Comparison of ENCODE assay signal across 24 cellular contexts in genomic region chr5:10528827-10529226, GRCh38. TPM values are rescaled to one million over a fixed set of nuclear protein-coding genes. Genes with fewer than 3 reads are reported as not detected.
"Had no signal": no experiment of that assay in that cellular context is flagged by ENCODE, and none has a peak within 500 bp of the region (broad histone marks: within the 10 kb centered on the region; RNA-seq: fewer than 3 reads in every experiment).

No MANE protein-coding gene starts in this region.

- H3K4me1 ChIP-seq: body of pancreas had no signal

- ATAC-seq: activated CD4-positive, alpha-beta T cell treated with anti-CD3 and anti-CD28 coated beads for 36 hours; activated naive CD8-positive, alpha-beta T cell treated with anti-CD3 and anti-CD28 coated beads, Interleukin-2, amount 50 U/mL, for 24 hours; body of pancreas; left lung; stimulated activated effector memory CD8-positive, alpha-beta T cell treated with anti-CD3 and anti-CD28 coated beads, Interleukin-12 subunit alpha, Interleukin-12 subunit beta, amount 100 ng/mL, for 72 hours; stimulated activated naive CD8-positive, alpha-beta T cell treated with anti-CD3 and anti-CD28 coated beads, Interleukin-15, amount 100 ng/mL, for 72 hours had no signal

- DNase-seq: activated B cell treated with CpG ODN at 0.5 μM for 24 hours; activated CD4-positive, alpha-beta memory T cell treated with anti-CD3 and anti-CD28 coated beads, Interleukin-2, amount 10 ng/mL, durations not matched to agents 7 days and 5 days; activated CD4-positive, alpha-beta T cell treated with anti-CD3 and anti-CD28 coated beads for 36 hours; activated gamma-delta T cell; activated naive CD4-positive, alpha-beta T cell treated with anti-CD3 and anti-CD28 coated beads, Interleukin-2, amount 50 U/mL, for 16 hours; activated naive CD8-positive, alpha-beta T cell treated with anti-CD3 and anti-CD28 coated beads, Interleukin-2, amount 50 U/mL, for 24 hours; activated T-cell treated with anti-CD3 and anti-CD28 coated beads for 4 hours; body of pancreas; immature natural killer cell; kidney glomerular epithelial cell; left lung; midbrain; nucleus accumbens; posterior cingulate gyrus; small intestine; stimulated activated CD4-positive, alpha-beta T cell treated with anti-CD3 and anti-CD28 coated beads, Interleukin-2, amount 100 ng/mL, for 24 hours; stimulated activated naive CD8-positive, alpha-beta T cell treated with anti-CD3 and anti-CD28 coated beads, Interleukin-15, amount 100 ng/mL, for 72 hours; T1000 had no signal

- H3K27me3 ChIP-seq: body of pancreas, foreskin keratinocyte had no signal

- H3K4me3 Mint-ChIP-seq: activated B cell treated with CpG ODN at 0.5 μM for 24 hours; activated CD4-positive, alpha-beta memory T cell treated with anti-CD3 and anti-CD28 coated beads, Interleukin-2, amount 10 ng/mL, durations not matched to agents 7 days and 5 days; activated CD4-positive, alpha-beta T cell treated with anti-CD3 and anti-CD28 coated beads for 36 hours; activated naive CD8-positive, alpha-beta T cell treated with anti-CD3 and anti-CD28 coated beads, Interleukin-2, amount 50 U/mL, for 24 hours; immature natural killer cell; stimulated activated effector memory CD8-positive, alpha-beta T cell treated with anti-CD3 and anti-CD28 coated beads, Interleukin-12 subunit alpha, Interleukin-12 subunit beta, amount 100 ng/mL, for 72 hours; stimulated activated naive CD8-positive, alpha-beta T cell treated with anti-CD3 and anti-CD28 coated beads, Interleukin-15, amount 100 ng/mL, for 72 hours; T-helper 1 cell treated with Interleukin-12 subunit alpha and Interleukin-12 subunit beta and Interleukin-4 antibody, amounts not matched to agents 30 μg/mL and 1 μg/mL, for 36 hours had no signal

- H3K4me1 Mint-ChIP-seq: activated CD4-positive, alpha-beta T cell treated with anti-CD3 and anti-CD28 coated beads for 36 hours; activated naive CD8-positive, alpha-beta T cell treated with anti-CD3 and anti-CD28 coated beads, Interleukin-2, amount 50 U/mL, for 24 hours; stimulated activated effector memory CD8-positive, alpha-beta T cell treated with anti-CD3 and anti-CD28 coated beads, Interleukin-12 subunit alpha, Interleukin-12 subunit beta, amount 100 ng/mL, for 72 hours had no signal

- H3K9me3 Mint-ChIP-seq: activated B cell treated with CpG ODN at 0.5 μM for 24 hours; activated naive CD8-positive, alpha-beta T cell treated with anti-CD3 and anti-CD28 coated beads, Interleukin-2, amount 50 U/mL, for 24 hours; immature natural killer cell; stimulated activated effector memory CD8-positive, alpha-beta T cell treated with anti-CD3 and anti-CD28 coated beads, Interleukin-12 subunit alpha, Interleukin-12 subunit beta, amount 100 ng/mL, for 72 hours; stimulated activated naive CD8-positive, alpha-beta T cell treated with anti-CD3 and anti-CD28 coated beads, Interleukin-15, amount 100 ng/mL, for 72 hours; T-helper 1 cell treated with Interleukin-12 subunit alpha and Interleukin-12 subunit beta and Interleukin-4 antibody, amounts not matched to agents 30 μg/mL and 1 μg/mL, for 36 hours had no signal

- H3K36me3 Mint-ChIP-seq: immature natural killer cell; stimulated activated effector memory CD8-positive, alpha-beta T cell treated with anti-CD3 and anti-CD28 coated beads, Interleukin-12 subunit alpha, Interleukin-12 subunit beta, amount 100 ng/mL, for 72 hours had no signal

- H3K27ac Mint-ChIP-seq: activated B cell treated with CpG ODN at 0.5 μM for 24 hours; activated CD4-positive, alpha-beta memory T cell treated with anti-CD3 and anti-CD28 coated beads, Interleukin-2, amount 10 ng/mL, durations not matched to agents 7 days and 5 days; activated CD4-positive, alpha-beta T cell treated with anti-CD3 and anti-CD28 coated beads for 36 hours; activated naive CD8-positive, alpha-beta T cell treated with anti-CD3 and anti-CD28 coated beads, Interleukin-2, amount 50 U/mL, for 24 hours; stimulated activated effector memory CD8-positive, alpha-beta T cell treated with anti-CD3 and anti-CD28 coated beads, Interleukin-12 subunit alpha, Interleukin-12 subunit beta, amount 100 ng/mL, for 72 hours; stimulated activated naive CD8-positive, alpha-beta T cell treated with anti-CD3 and anti-CD28 coated beads, Interleukin-15, amount 100 ng/mL, for 72 hours; T-helper 1 cell treated with Interleukin-12 subunit alpha and Interleukin-12 subunit beta and Interleukin-4 antibody, amounts not matched to agents 30 μg/mL and 1 μg/mL, for 36 hours had no signal

- H3K36me3 ChIP-seq: left lung, tibial artery had no signal

- H3K9me3 ChIP-seq: body of pancreas, left lung, tibial artery had no signal

- FAIRE-seq: small intestine had no signal

- H3K4me3 ChIP-seq: body of pancreas, left lung, lung, tibial artery had no signal

- H3K27ac ChIP-seq: body of pancreas, foreskin keratinocyte, left lung, tibial artery had no signal

RNA-seq across cellular contexts. Expression of gene ANKRD33B, which starts 35.0 kb away (rescaled TPM):
- polyA plus RNA-seq: neural cell had no signal
